In the genomic region with DNA sequence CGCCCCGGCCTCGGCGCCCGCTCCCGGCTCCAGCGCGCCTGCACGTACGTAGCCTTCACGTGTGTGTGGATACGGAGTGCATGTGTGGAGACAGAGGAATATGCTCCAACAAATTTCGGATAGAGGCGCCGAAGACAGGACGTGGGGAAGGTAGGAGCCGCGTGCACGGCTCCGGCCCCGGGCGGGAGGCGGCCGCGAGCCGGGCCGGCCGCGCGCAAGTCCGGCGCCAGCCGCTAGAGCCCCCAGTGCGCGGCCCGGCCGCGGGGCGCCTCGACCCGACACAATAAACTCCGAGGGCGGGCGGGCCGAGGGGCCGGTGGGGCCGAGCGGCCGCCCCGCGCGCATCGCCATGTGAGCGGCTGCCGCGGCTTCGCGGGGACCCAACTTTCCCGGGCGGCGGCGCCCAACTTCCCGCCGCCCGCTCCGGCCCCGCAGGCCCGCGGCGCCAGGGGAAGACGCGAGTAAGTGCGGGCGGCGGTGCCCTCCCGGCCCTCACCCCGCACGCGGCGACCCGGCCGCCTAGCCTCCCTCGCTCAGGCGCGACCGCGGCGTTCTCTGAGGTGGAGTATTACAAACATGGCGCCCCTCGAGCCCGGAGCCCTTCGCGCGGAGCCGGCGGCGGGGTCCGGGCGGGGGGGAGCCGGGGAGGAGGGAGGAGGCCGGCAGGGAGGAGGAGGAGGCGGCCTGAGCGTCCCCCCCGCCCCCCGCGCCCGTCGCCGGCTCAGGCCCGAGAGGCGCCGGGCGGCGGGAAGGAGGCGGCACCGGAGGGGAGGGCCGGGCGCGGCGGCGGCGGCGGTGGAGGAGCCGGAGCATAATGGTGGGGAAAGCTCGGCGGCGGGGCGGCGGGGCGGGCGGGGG, we compare ENCODE assay signal across 8 cellular contexts. TPM values are rescaled to one million over a fixed set of nuclear protein-coding genes. Genes with fewer than 3 reads are reported as not detected.
DNase-seq lines count a peak whose midpoint lies in the region; ATAC-seq and TF ChIP-seq lines count a peak whose summit lies in the region.

A gene (plus strand): TSS at position 713 of the 858 bp plus-strand sequence. CDS start 44,558 bp downstream, outside the sequence.

- DNase-seq in NCI-H1436 (lab: John Stamatoyannopoulos, UW): peak; percentile 43
- no peak for DNase-seq in NCI-H1436 treated with DMSO at 0.1 percent for 48 hours (lab: John Stamatoyannopoulos, UW)
- peak; percentile 15 for DNase-seq in NCI-H226
- peak; percentile 54 for DNase-seq in activated T-cell treated with anti-CD3 and anti-CD28 coated beads for 48 hours (ENCODE audit: low read depth)
- DNase-seq in epithelial cell of proximal tubule (ENCODE audit: low read depth): no peak
- DNase-seq in stimulated activated CD8-positive, alpha-beta memory T cell treated with anti-CD3 and anti-CD28 coated beads, Interleukin-7, amount 100 ng/mL, for 4 hours (ENCODE audit: low read depth in 2 of 2): peak; percentile 23 to 73

- TF ChIP-seq CTCF in epithelial cell of proximal tubule (conservative IDR thresholded peaks at IDR 0.05; ENCODE audit: low read depth, low read length): no peak

- H3K27ac ChIP-seq in muscle layer of colon (ENCODE audit: low read depth, low read length): peak within 1 kb of the TSS; percentile 82

- peaks cover 31% of the 10 kb centered on the region for H3K4me1 ChIP-seq in muscle layer of colon (ENCODE audit: insufficient read depth, low read length)

- H3K27me3 ChIP-seq in muscle layer of colon (ENCODE audit: control insufficient read depth in 1 of 2, insufficient read depth in 2 of 2, low read length in 2 of 2): no peaks in the 10 kb centered on the region

- H3K4me3 ChIP-seq in epithelial cell of proximal tubule (ENCODE audit: low read depth, low read length) (peak within 1 kb of the TSS; percentile 65), muscle layer of colon (ENCODE audit: low read depth in 1 of 2, low read length in 2 of 2) (peak within 1 kb of the TSS; percentile 77 to 90)

- peak; percentile 56 for ATAC-seq in HG02610 (IDR thresholded peaks at IDR 0.05; ENCODE audit: unreplicated experiment)

- H3K36me3 ChIP-seq in muscle layer of colon (ENCODE audit: insufficient read depth, low read length): no peaks in the 10 kb centered on the region

- H3K9ac ChIP-seq in muscle layer of colon (ENCODE audit: low read length): peak within 1 kb of the TSS; percentile 57

- no peaks in the 10 kb centered on the region for H3K9me3 ChIP-seq in muscle layer of colon (ENCODE audit: low read length)

RNA-seq across cellular contexts. Expression of the gene that starts here (rescaled TPM):
- 25.5 and 33.8 TPM in 2 replicates for total RNA-seq in epithelial cell of proximal tubule

Comparison
In these comparisons a context has a peak if more than half of its experiments do, and no peak if none do; other contexts are left out.
1. DNase-seq: peak in NCI-H1436 (single experiment), NCI-H226 (single experiment), activated T-cell treated with anti-CD3 and anti-CD28 coated beads for 48 hours (single experiment) and stimulated activated CD8-positive, alpha-beta memory T cell treated with anti-CD3 and anti-CD28 coated beads, Interleukin-7, amount 100 ng/mL, for 4 hours (2 of 2); none in NCI-H1436 treated with DMSO at 0.1 percent for 48 hours (single experiment) and epithelial cell of proximal tubule (single experiment).